ENCODE assay signal across 2 cellular contexts in genomic region chr3:139491966-139492365, GRCh38.
TF ChIP-seq lines count a peak whose summit lies in the region.

No MANE protein-coding gene starts in this region.

TF ChIP-seq in GM23338, 12 proteins besides CTCF, POLR2A, EP300 and RAD21:
- TF ChIP-seq ZNF462 (CRISPR knock-in tag; IDR thresholded peaks at IDR 0.05) (peak; percentile 67), STAT1 (IDR thresholded peaks at IDR 0.05; ENCODE audit: unreplicated experiment) (no peak), ZNF114 (CRISPR knock-in tag; IDR thresholded peaks at IDR 0.05) (0 out of 2 replicates have a peak, but pooled peaks have one; percentile 38)
TF ChIP-seq in GM23338: peak in this region for 2.

TF ChIP-seq in HEK293T, 16 proteins besides CTCF, POLR2A, EP300 and RAD21:
- TF ChIP-seq FOXA1 (IDR thresholded peaks at IDR 0.05) (no peak), NFRKB (IDR thresholded peaks at IDR 0.05) (no peak), CTBP1 (IDR thresholded peaks at IDR 0.05; ENCODE audit: borderline replicate concordance) (no peak), BHLHE40 (IDR thresholded peaks at IDR 0.05; ENCODE audit: borderline replicate concordance) (no peak), L3MBTL2 (conservative IDR thresholded peaks at IDR 0.05) (no peak), SUZ12 (IDR thresholded peaks at IDR 0.05) (no peak), TARDBP (IDR thresholded peaks at IDR 0.05) (no peak), ELF4 (IDR thresholded peaks at IDR 0.05) (no peak), ARNT (IDR thresholded peaks at IDR 0.05) (no peak), PKNOX1 (IDR thresholded peaks at IDR 0.05) (no peak), HDGF (IDR thresholded peaks at IDR 0.05; ENCODE audit: borderline replicate concordance) (no peak), SP1 (IDR thresholded peaks at IDR 0.05) (no peak), FOXM1 (IDR thresholded peaks at IDR 0.05; ENCODE audit: borderline replicate concordance) (no peak), ZNF384 (IDR thresholded peaks at IDR 0.05) (no peak), LEF1 (IDR thresholded peaks at IDR 0.05; ENCODE audit: borderline replicate concordance) (no peak), FOXK2 (IDR thresholded peaks at IDR 0.05) (no peak)
